Comparison of ENCODE assay signal across 14 cellular contexts in the genomic region with DNA sequence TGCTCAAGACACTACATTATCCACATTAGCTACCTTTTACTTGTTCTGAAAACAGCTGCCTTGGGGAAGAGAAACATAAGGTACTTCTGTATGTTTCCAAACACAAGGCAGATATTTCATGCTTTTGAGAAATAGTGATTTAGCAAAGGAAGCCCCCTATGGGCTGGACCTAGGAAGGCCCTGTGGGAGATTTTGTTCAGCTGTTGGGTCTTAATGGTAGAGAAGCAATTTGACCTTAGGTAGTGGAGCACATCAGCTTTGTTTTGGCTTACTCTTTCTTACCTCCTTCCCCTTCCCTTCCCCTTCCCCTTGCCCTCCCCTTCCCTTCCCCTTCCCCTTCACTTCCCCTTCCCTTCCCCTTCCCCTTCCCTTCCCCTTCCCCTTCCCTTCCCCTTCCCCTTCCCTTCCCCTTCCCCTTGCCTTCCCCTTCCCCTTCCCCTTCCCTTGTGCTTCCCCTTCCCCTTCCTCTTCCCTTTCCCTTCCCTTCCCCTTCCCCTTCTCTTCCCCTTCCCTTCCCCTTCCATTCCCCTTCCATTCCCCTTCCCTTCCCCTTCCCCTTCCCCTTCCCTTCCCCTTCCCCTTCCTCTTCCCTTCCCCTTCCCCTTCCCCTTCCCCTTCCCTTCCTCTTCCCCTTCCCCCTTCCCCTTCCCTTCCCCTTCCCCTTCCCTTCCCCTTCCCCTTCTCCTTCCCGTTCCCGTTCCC.
DNase-seq lines count a peak whose midpoint lies in the region; ATAC-seq and TF ChIP-seq lines count a peak whose summit lies in the region.
"Had no signal": no experiment of that assay in that cellular context is flagged by ENCODE, and none has a peak within 500 bp of the region (broad histone marks: within the 10 kb centered on the region; RNA-seq: fewer than 3 reads in every experiment).

No MANE protein-coding gene starts in this region.

- H3K27me3 Mint-ChIP-seq in endodermal cell (ENCODE audit: insufficient read depth): no peaks in the 10 kb centered on the region
- no peaks in the 10 kb centered on the region for H3K27me3 Mint-ChIP-seq in type B pancreatic cell
- H3K27me3 Mint-ChIP-seq: activated CD4-positive, alpha-beta memory T cell treated with anti-CD3 and anti-CD28 coated beads, Interleukin-2, amount 10 ng/mL, durations not matched to agents 7 days and 5 days; activated naive CD4-positive, alpha-beta T cell treated with anti-CD3 and anti-CD28 coated beads, Interleukin-2, amount 10 ng/mL, durations not matched to agents 7 days and 5 days; central memory CD8-positive, alpha-beta T cell; T-helper 17 cell had no signal

- H3K4me1 Mint-ChIP-seq in endodermal cell: peaks cover 6% of the 10 kb centered on the region
- peaks cover 11% of the 10 kb centered on the region for H3K4me1 Mint-ChIP-seq in type B pancreatic cell (ENCODE audit: unreplicated experiment)
- H3K4me1 Mint-ChIP-seq: activated naive CD4-positive, alpha-beta T cell treated with anti-CD3 and anti-CD28 coated beads, Interleukin-2, amount 10 ng/mL, durations not matched to agents 7 days and 5 days; central memory CD8-positive, alpha-beta T cell had no signal

- H3K36me3 Mint-ChIP-seq in endodermal cell (ENCODE audit: low read depth) (peaks cover 18% of the 10 kb centered on the region), type B pancreatic cell (peaks cover 15% of the 10 kb centered on the region)

- H3K36me3 ChIP-seq in cardiac muscle cell: peaks cover 9% of the 10 kb centered on the region
- peaks cover 21% of the 10 kb centered on the region for H3K36me3 ChIP-seq in endodermal cell (ENCODE audit: control insufficient read depth, insufficient read depth, low read length)

- H3K4me3 ChIP-seq in cardiac muscle cell (no peak overlapping the region), endodermal cell (ENCODE audit: low read length) (no peak overlapping the region)

- H3K9me3 Mint-ChIP-seq in endodermal cell (no peaks in the 10 kb centered on the region), type B pancreatic cell (no peaks in the 10 kb centered on the region)
- H3K9me3 Mint-ChIP-seq: activated CD4-positive, alpha-beta memory T cell treated with anti-CD3 and anti-CD28 coated beads, Interleukin-2, amount 10 ng/mL, durations not matched to agents 7 days and 5 days; activated naive CD4-positive, alpha-beta T cell treated with anti-CD3 and anti-CD28 coated beads, Interleukin-2, amount 10 ng/mL, durations not matched to agents 7 days and 5 days; central memory CD8-positive, alpha-beta T cell had no signal

- no peaks in the 10 kb centered on the region for H3K9me3 ChIP-seq in cardiac muscle cell (ENCODE audit: low read depth)
- H3K9me3 ChIP-seq in endodermal cell (ENCODE audit: control insufficient read depth, low read length): no peaks in the 10 kb centered on the region

- H3K4me3 Mint-ChIP-seq in endodermal cell (no peak overlapping the region), type B pancreatic cell (no peak overlapping the region)
- H3K4me3 Mint-ChIP-seq: activated CD4-positive, alpha-beta memory T cell treated with anti-CD3 and anti-CD28 coated beads, Interleukin-2, amount 10 ng/mL, durations not matched to agents 7 days and 5 days; activated naive CD4-positive, alpha-beta T cell treated with anti-CD3 and anti-CD28 coated beads, Interleukin-2, amount 10 ng/mL, durations not matched to agents 7 days and 5 days; central memory CD8-positive, alpha-beta T cell; T-helper 17 cell had no signal

- no peak overlapping the region for H3K9ac ChIP-seq in endodermal cell (ENCODE audit: extremely low read depth, low read length, poor library complexity, severe bottlenecking)

- WGBS in endodermal cell (ENCODE audit: insufficient coverage in 1 of 2, insufficient read length in 1 of 2), 2 experiments: no CpG with 5 or more reads among the region's 2 CpGs

- H3K27me3 ChIP-seq in cardiac muscle cell (no peaks in the 10 kb centered on the region), endodermal cell (ENCODE audit: control insufficient read depth, insufficient read depth, low read length, poor library complexity, severe bottlenecking) (no peaks in the 10 kb centered on the region)

- DNase-seq in cardiac muscle cell (ENCODE audit: low read depth in 1 of 2, low spot score in 1 of 2) (peak in 1 of 2 donors; percentile 38), Right ventricle myocardium inferior (ENCODE audit: missing footprints) (no peak), MV-4-11 (lab: John Stamatoyannopoulos, UW) (peak; percentile 4), endodermal cell (no peak), type B pancreatic cell (ENCODE audit: extremely low spot score, unreplicated experiment) (no peak), GM03348 (ENCODE audit: low spot score) (no peak), epidermal melanocyte (ENCODE audit: insufficient read length, low spot score) (no peak)
- DNase-seq: activated CD4-positive, alpha-beta memory T cell treated with anti-CD3 and anti-CD28 coated beads, Interleukin-2, amount 10 ng/mL, durations not matched to agents 7 days and 5 days; activated naive CD4-positive, alpha-beta T cell treated with anti-CD3 and anti-CD28 coated beads, Interleukin-2, amount 10 ng/mL, durations not matched to agents 7 days and 5 days; stimulated activated CD4-positive, alpha-beta T cell treated with anti-CD3 and anti-CD28 coated beads, Interleukin-4, amount 100 ng/mL, for 1 hour; stimulated activated naive CD4-positive, alpha-beta T cell; T-helper 17 cell had no signal

- H3K27ac ChIP-seq in cardiac muscle cell (no peak overlapping the region), endodermal cell (ENCODE audit: low read depth, low read length) (no peak overlapping the region)

- ATAC-seq in Right ventricle myocardium inferior (no peak), GM21423 (IDR thresholded peaks at IDR 0.05; ENCODE audit: unreplicated experiment) (no peak)
- ATAC-seq: T-helper 17 cell had no signal

- H3K4me1 ChIP-seq in cardiac muscle cell (ENCODE audit: low read depth): no peaks in the 10 kb centered on the region
- H3K4me1 ChIP-seq in endodermal cell (ENCODE audit: control insufficient read depth, insufficient read depth, low read length): no peaks in the 10 kb centered on the region

- H3K27ac Mint-ChIP-seq in endodermal cell (no peak overlapping the region), type B pancreatic cell (no peak overlapping the region)
- H3K27ac Mint-ChIP-seq: activated CD4-positive, alpha-beta memory T cell treated with anti-CD3 and anti-CD28 coated beads, Interleukin-2, amount 10 ng/mL, durations not matched to agents 7 days and 5 days; activated naive CD4-positive, alpha-beta T cell treated with anti-CD3 and anti-CD28 coated beads, Interleukin-2, amount 10 ng/mL, durations not matched to agents 7 days and 5 days; T-helper 17 cell had no signal

- intact Hi-C loops in Right ventricle myocardium inferior (cut with DNase I): no loop called here

- TF ChIP-seq CTCF in cardiac muscle cell (IDR thresholded peaks at IDR 0.05; ENCODE audit: low read depth, low read length) (peak; percentile 41), endodermal cell (conservative IDR thresholded peaks at IDR 0.05) (peak; percentile 66), type B pancreatic cell (conservative IDR thresholded peaks at IDR 0.05) (peak; percentile 41)
